ENCODE assay signal across 15 cellular contexts in the genomic region with DNA sequence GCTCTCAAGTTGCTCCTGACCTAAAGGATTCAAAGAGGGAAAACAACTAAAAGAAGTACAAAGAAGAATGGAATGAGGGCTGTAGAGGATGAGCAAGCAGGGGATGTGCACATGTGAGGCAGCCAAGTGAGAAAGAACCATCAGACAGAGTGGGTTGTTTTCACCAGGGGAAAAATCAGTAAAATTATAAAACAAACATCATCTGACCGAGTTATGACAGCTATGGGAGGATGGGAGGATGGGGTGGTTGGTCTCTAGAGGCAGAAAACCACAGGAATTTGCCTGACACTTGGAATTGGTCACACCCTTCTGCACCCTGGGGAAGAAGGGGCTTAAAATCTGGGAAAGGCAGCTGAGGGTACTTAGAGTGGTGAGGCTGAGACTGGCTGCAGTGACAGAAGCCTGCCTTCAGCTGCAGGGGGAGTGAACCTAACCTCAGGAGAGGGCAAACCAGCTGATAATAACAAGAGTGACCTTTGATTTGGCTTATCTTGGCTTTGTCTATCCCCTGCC. TPM values are rescaled to one million over a fixed set of nuclear protein-coding genes. Genes with fewer than 3 reads are reported as not detected.
DNase-seq lines count a peak whose midpoint lies in the region; ATAC-seq, FAIRE-seq and TF ChIP-seq lines count a peak whose summit lies in the region.
"Had no signal": no experiment of that assay in that cellular context is flagged by ENCODE, and none has a peak within 500 bp of the region (broad histone marks: within the 10 kb centered on the region; RNA-seq: fewer than 3 reads in every experiment).

No MANE protein-coding gene starts in this region.

- CTCF ChIA-PET in activated naive CD4-positive, alpha-beta T cell treated with anti-CD3 and anti-CD28 coated beads for 36 hours (lab: Charles Lee): interaction anchor here (0.6 to 0.7 kb wide), 3 partner anchors 14 to 719 kb away, joined by 3 to 5 read pairs (median 4); no protein-coding TSS in a partner anchor

- DNase-seq in ACHN (peak; percentile 64), HK-2 (ENCODE audit: unreplicated experiment) (peak; percentile 68), astrocyte (ENCODE audit: low read depth) (peak; percentile 83), islet precursor cell (peak; percentile 78), BE2C (no peak), NCI-H2171 (lab: John Stamatoyannopoulos, UW) (no peak)
- no peak for DNase-seq in activated naive CD4-positive, alpha-beta T cell treated with anti-CD3 and anti-CD28 coated beads for 36 hours
- DNase-seq: activated gamma-delta T cell; central memory CD4-positive, alpha-beta T cell; esophagus squamous epithelium; GF-D8; kidney; NCI-H1436 had no signal

- peak; percentile 20 for FAIRE-seq in astrocyte (lab: Jason Lieb, UNC)
- FAIRE-seq: kidney had no signal

- peak overlapping the region; percentile 33 for H3K9ac ChIP-seq in astrocyte (ENCODE audit: low read length)

- peaks cover 35% of the 10 kb centered on the region for H3K36me3 Mint-ChIP-seq in astrocyte (ENCODE audit: low read depth, unreplicated experiment)
- H3K36me3 Mint-ChIP-seq in activated naive CD4-positive, alpha-beta T cell treated with anti-CD3 and anti-CD28 coated beads for 36 hours (ENCODE audit: low read depth): peaks cover 24% of the 10 kb centered on the region

- H3K4me3 ChIP-seq in astrocyte (ENCODE audit: insufficient read depth, low read depth, low read length): no peak overlapping the region
- no peak overlapping the region for H3K4me3 ChIP-seq in BE2C (ENCODE audit: low read depth, low read length)
- H3K4me3 ChIP-seq: esophagus squamous epithelium had no signal

- peak overlapping the region; percentile 40 for H3K4me3 Mint-ChIP-seq in astrocyte (ENCODE audit: unreplicated experiment)
- no peak overlapping the region for H3K4me3 Mint-ChIP-seq in activated naive CD4-positive, alpha-beta T cell treated with anti-CD3 and anti-CD28 coated beads for 36 hours
- H3K4me3 Mint-ChIP-seq: neural crest cell had no signal

- intact Hi-C loops in activated naive CD4-positive, alpha-beta T cell treated with anti-CD3 and anti-CD28 coated beads for 36 hours (cut with micrococcal nuclease): no loop called here

- H3K9me3 ChIP-seq in astrocyte (ENCODE audit: insufficient read depth, low read depth, low read length): no peaks in the 10 kb centered on the region
- H3K9me3 ChIP-seq in BE2C: no peaks in the 10 kb centered on the region
- H3K9me3 ChIP-seq: esophagus squamous epithelium had no signal

- ATAC-seq in GM19397 (IDR thresholded peaks at IDR 0.05; ENCODE audit: unreplicated experiment): no peak

- no peak overlapping the region for H2AFZ ChIP-seq in astrocyte (ENCODE audit: low read depth, low read length)

- H3K27me3 Mint-ChIP-seq in astrocyte (ENCODE audit: low read depth, unreplicated experiment): no peaks in the 10 kb centered on the region
- no peaks in the 10 kb centered on the region for H3K27me3 Mint-ChIP-seq in activated naive CD4-positive, alpha-beta T cell treated with anti-CD3 and anti-CD28 coated beads for 36 hours (ENCODE audit: low read depth)

- TF ChIP-seq CTCF in astrocyte (IDR thresholded peaks at IDR 0.05; ENCODE audit: insufficient read depth, low read depth, low read length): no peak
- TF ChIP-seq CTCF in BE2C (IDR thresholded peaks at IDR 0.05; ENCODE audit: low read depth, low read length): no peak

- peaks cover 59% of the 10 kb centered on the region for H3K4me1 Mint-ChIP-seq in astrocyte (ENCODE audit: low read depth, unreplicated experiment)
- H3K4me1 Mint-ChIP-seq in activated naive CD4-positive, alpha-beta T cell treated with anti-CD3 and anti-CD28 coated beads for 36 hours (ENCODE audit: low read depth): peaks cover 23% of the 10 kb centered on the region

- H3K36me3 ChIP-seq in astrocyte (ENCODE audit: insufficient read depth, low read length) (peaks cover 5% of the 10 kb centered on the region), BE2C (no peaks in the 10 kb centered on the region)
- H3K36me3 ChIP-seq: esophagus squamous epithelium had no signal

- peak overlapping the region; percentile 65 for H3K4me2 ChIP-seq in astrocyte (ENCODE audit: low read length)

- H3K27ac ChIP-seq in astrocyte (ENCODE audit: low read depth, low read length): peak overlapping the region; percentile 65
- H3K27ac ChIP-seq: esophagus squamous epithelium had no signal

- no peaks in the 10 kb centered on the region for H3K9me3 Mint-ChIP-seq in astrocyte (ENCODE audit: unreplicated experiment)
- no peaks in the 10 kb centered on the region for H3K9me3 Mint-ChIP-seq in activated naive CD4-positive, alpha-beta T cell treated with anti-CD3 and anti-CD28 coated beads for 36 hours

- no peaks in the 10 kb centered on the region for H3K27me3 ChIP-seq in astrocyte (ENCODE audit: insufficient read depth, low read length)
- H3K27me3 ChIP-seq in BE2C: no peaks in the 10 kb centered on the region
- H3K27me3 ChIP-seq: esophagus squamous epithelium had no signal

- peak overlapping the region; percentile 82 for H3K27ac Mint-ChIP-seq in astrocyte (ENCODE audit: unreplicated experiment)
- H3K27ac Mint-ChIP-seq in activated naive CD4-positive, alpha-beta T cell treated with anti-CD3 and anti-CD28 coated beads for 36 hours: no peak overlapping the region

- H3K4me1 ChIP-seq in astrocyte (ENCODE audit: insufficient read depth, low read length) (peaks cover 54% of the 10 kb centered on the region), BE2C (no peaks in the 10 kb centered on the region)

- peaks cover 95% of the 10 kb centered on the region for H3K79me2 ChIP-seq in astrocyte (ENCODE audit: insufficient read depth, low read length)

- H4K20me1 ChIP-seq in astrocyte (ENCODE audit: insufficient read depth, low read length): peaks cover 10% of the 10 kb centered on the region

- in situ Hi-C loops in ACHN (cut with HindIII; ENCODE audit: low pct_ligation_motif_present, low pct_unique_long_range_greater_than_20kb, low sequenced_read_pairs): no loop called here

RNA-seq across cellular contexts. Expression of a gene that starts 10.1 kb away (rescaled TPM):
- 48.1 and 58.8 TPM in 2 replicates for total RNA-seq in astrocyte
- polyA plus RNA-seq in BE2C (2012; ENCODE audit: insufficient read depth, insufficient read length, low read depth): 2.5 TPM
- 1 to 10 TPM; 3.5 to 3.7 TPM for total RNA-seq in activated naive CD4-positive, alpha-beta T cell treated with anti-CD3 and anti-CD28 coated beads for 36 hours

Comparison
In these comparisons a context has a peak if more than half of its experiments do, and no peak if none do; other contexts are left out.
1. DNase-seq: peak in ACHN (single experiment), HK-2 (single experiment), astrocyte (single experiment) and islet precursor cell (single experiment); none in BE2C (single experiment), activated naive CD4-positive, alpha-beta T cell treated with anti-CD3 and anti-CD28 coated beads for 36 hours (single experiment) and NCI-H2171 (single experiment).
2. RNA of a gene that starts 10.1 kb away (total RNA-seq): 48.1 to 58.8 TPM in astrocyte; 3.5 to 3.7 TPM in activated naive CD4-positive, alpha-beta T cell treated with anti-CD3 and anti-CD28 coated beads for 36 hours; every median in the first group is over 10 times any median in the second.